1 cellular context compared by ENCODE assay signal in the genomic region with DNA sequence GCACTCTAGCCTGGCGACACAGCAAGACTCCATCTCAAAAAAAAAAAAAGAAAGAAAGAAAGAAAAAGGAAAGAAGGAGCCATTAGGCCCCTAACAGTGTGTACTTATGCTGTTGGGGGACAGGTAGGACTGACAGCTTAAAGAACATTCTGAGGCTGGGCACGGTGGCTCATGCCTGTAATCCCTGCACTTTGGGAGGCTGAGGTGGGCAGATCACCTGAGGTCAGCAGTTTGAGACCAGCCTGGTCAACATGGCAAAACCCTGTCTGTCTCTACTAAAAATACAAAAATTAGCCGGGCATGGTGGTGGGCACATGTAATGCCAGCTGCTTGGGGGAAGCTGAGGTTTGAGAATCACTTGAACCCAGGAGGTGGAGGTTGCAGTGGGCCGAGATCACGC.
A peak's percentile ranks its signal among the peaks of the same experiment; 100 is the strongest.
TF ChIP-seq lines count a peak whose summit lies in the region.

No MANE protein-coding gene starts in this region.

TF ChIP-seq in HepG2, 621 proteins besides CTCF, POLR2A, EP300 and RAD21:
- TF ChIP-seq CHD4 (IDR thresholded peaks at IDR 0.05; ENCODE audit: borderline replicate concordance, low read length) (0 out of 2 replicates have a peak, but pooled peaks have one; percentile 37), MAFK (conservative IDR thresholded peaks at IDR 0.05 in 1 of 2, IDR thresholded peaks at IDR 0.05 in 1 of 2; ENCODE audit: low read length in 2 of 2) (peak; percentile 8 to 15; a peak in 1 of 4 replicates), ZNF501 (CRISPR knock-in tag; IDR thresholded peaks at IDR 0.05) (0 out of 2 replicates have a peak, but pooled peaks have one; percentile 3), ZNF605 (CRISPR knock-in tag; IDR thresholded peaks at IDR 0.05) (peak; percentile 61; the same call in 1 of the 2 replicates), ZMYM2 (CRISPR knock-in tag; IDR thresholded peaks at IDR 0.05) (peak; percentile 55; the same call in 1 of the 2 replicates), ZNF430 (CRISPR knock-in tag; IDR thresholded peaks at IDR 0.05) (0 out of 2 replicates have a peak, but pooled peaks have one; percentile 52)
